ENCODE assay signal across 14 cellular contexts in the genomic region with DNA sequence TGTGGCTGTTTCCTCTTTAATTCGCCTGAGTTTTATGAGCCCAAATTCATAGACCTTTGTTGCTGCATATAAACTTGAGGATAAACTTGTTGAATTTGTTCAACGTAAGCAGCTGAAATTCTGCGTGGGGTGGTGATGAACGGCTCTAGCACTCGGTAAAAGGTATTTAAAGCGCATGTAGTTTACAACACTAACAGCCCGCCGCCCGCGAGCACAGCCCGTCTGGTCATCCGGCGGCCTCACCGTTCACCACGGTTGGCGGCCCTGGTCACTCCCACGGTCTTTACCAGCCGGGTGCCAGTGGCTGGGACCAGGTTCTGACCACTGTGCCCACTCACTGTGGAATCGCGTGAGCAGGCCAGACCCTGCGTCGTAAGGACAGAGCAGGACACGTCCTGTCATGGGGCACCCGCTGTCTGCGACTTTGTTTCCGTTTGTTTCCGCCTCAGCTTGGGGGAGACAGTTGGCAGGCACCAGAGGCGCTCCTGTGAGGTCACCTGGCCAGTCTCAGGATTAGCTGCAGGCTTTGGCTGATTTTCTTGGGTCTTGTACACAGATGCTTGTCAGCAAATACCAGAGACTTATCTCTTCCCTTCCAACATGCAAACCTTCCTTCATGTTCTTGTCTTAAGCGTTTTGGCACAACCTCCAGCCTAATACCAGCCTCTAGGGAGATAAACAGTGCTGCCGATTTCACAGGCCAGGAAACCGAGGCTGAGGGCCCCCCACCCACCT. TPM values are rescaled to one million over a fixed set of nuclear protein-coding genes. Genes with fewer than 3 reads are reported as not detected.
A peak's percentile ranks its signal among the peaks of the same experiment; 100 is the strongest.
DNase-seq lines count a peak whose midpoint lies in the region; ATAC-seq and TF ChIP-seq lines count a peak whose summit lies in the region.
"Had no signal": no experiment of that assay in that cellular context is flagged by ENCODE, and none has a peak within 500 bp of the region (broad histone marks: within the 10 kb centered on the region; RNA-seq: fewer than 3 reads in every experiment).

No MANE protein-coding gene starts in this region.

- no peaks in the 10 kb centered on the region for H3K9me3 Mint-ChIP-seq in activated CD8-positive, alpha-beta memory T cell treated with anti-CD3 and anti-CD28 coated beads, Interleukin-2, amount 10 ng/mL, durations not matched to agents 7 days and 5 days (ENCODE audit: low read depth)
- no peaks in the 10 kb centered on the region for H3K9me3 Mint-ChIP-seq in naive thymus-derived CD8-positive, alpha-beta T cell
- H3K9me3 Mint-ChIP-seq: activated T-cell treated with anti-CD3 and anti-CD28 coated beads, Interleukin-2, amount 50 U/mL, for 72 hours had no signal

- H3K4me3 Mint-ChIP-seq in activated CD8-positive, alpha-beta memory T cell treated with anti-CD3 and anti-CD28 coated beads, Interleukin-2, amount 10 ng/mL, durations not matched to agents 7 days and 5 days: no peak overlapping the region
- H3K4me3 Mint-ChIP-seq in naive thymus-derived CD8-positive, alpha-beta T cell: peak overlapping the region in 2 of 10 donors; percentile 46 to 55
- H3K4me3 Mint-ChIP-seq: activated T-cell treated with anti-CD3 and anti-CD28 coated beads, Interleukin-2, amount 50 U/mL, for 72 hours had no signal

- CTCF ChIA-PET in activated CD8-positive, alpha-beta memory T cell treated with anti-CD3 and anti-CD28 coated beads, Interleukin-2, amount 10 ng/mL, durations not matched to agents 7 days and 5 days (lab: Charles Lee): interaction anchor here (1.5 kb wide), 1 partner anchor 42 kb away, joined by 5 read pairs; no protein-coding TSS in a partner anchor

- no peak overlapping the region for H2AFZ ChIP-seq in fibroblast of lung (ENCODE audit: low read length)

- H3K27ac ChIP-seq in fibroblast of lung (ENCODE audit: insufficient read depth, low read length) (peak overlapping the region; percentile 79), transverse colon (peak overlapping the region; percentile 75 to 87 (median 79))

- H3K9ac ChIP-seq in fibroblast of lung (ENCODE audit: insufficient read depth, low read length): peak overlapping the region; percentile 23

- no peak for ATAC-seq in activated CD8-positive, alpha-beta memory T cell treated with anti-CD3 and anti-CD28 coated beads, Interleukin-2, amount 10 ng/mL, durations not matched to agents 7 days and 5 days
- no peak for ATAC-seq in naive thymus-derived CD8-positive, alpha-beta T cell
- ATAC-seq in HG03439 (IDR thresholded peaks at IDR 0.05; ENCODE audit: unreplicated experiment): no peak
- no peak for ATAC-seq in left lobe of liver

- no peak for TF ChIP-seq POLR2A in transverse colon (IDR thresholded peaks at IDR 0.05)

- H3K4me2 ChIP-seq in fibroblast of lung (ENCODE audit: extremely low read depth, insufficient read depth, low read length): peak overlapping the region; percentile 68

- H3K4me3 ChIP-seq in fibroblast of lung (replicated peaks in 1 of 4; ENCODE audit: control extremely low read depth in 1 of 4, insufficient read depth in 1 of 4, low read depth in 3 of 4, low read length in 4 of 4) (peak overlapping the region in 2 of 4 experiments; percentile 10), transverse colon (no peak overlapping the region)

- peak overlapping the region; percentile 72 for H3K27ac Mint-ChIP-seq in activated CD8-positive, alpha-beta memory T cell treated with anti-CD3 and anti-CD28 coated beads, Interleukin-2, amount 10 ng/mL, durations not matched to agents 7 days and 5 days
- H3K27ac Mint-ChIP-seq in naive thymus-derived CD8-positive, alpha-beta T cell: peak overlapping the region in 7 of 10 donors; percentile 17 to 63 (median 58)
- H3K27ac Mint-ChIP-seq: activated T-cell treated with anti-CD3 and anti-CD28 coated beads, Interleukin-2, amount 50 U/mL, for 72 hours had no signal

- WGBS in transverse colon (ENCODE audit: low coverage in 1 of 2), 2 donors: 25 to 81% methylated on average over 3 to 31 of the region's 31 CpGs

- H4K20me1 ChIP-seq in fibroblast of lung (ENCODE audit: control insufficient read depth, extremely low read depth, insufficient read depth, low read length): no peaks in the 10 kb centered on the region

- POLR2A ChIA-PET in naive thymus-derived CD8-positive, alpha-beta T cell (lab: Charles Lee): interaction anchor here (0.5 kb wide), 1 partner anchor 113 kb away, joined by 4 read pairs; no protein-coding TSS in a partner anchor

- H3K79me2 ChIP-seq in fibroblast of lung (ENCODE audit: control insufficient read depth, insufficient read depth, low read length): no peaks in the 10 kb centered on the region

- in situ Hi-C loops in transverse colon (cut with MboI; ENCODE audit: low pct_ligation_motif_present in 1 of 4, low pct_unique_long_range_greater_than_20kb in 1 of 4, low sequenced_read_pairs in 3 of 4): no loop called here

- no peak for TF ChIP-seq EP300 in transverse colon (IDR thresholded peaks at IDR 0.05; ENCODE audit: low read depth)

- H3K9me3 ChIP-seq in fibroblast of lung (ENCODE audit: control insufficient read depth, insufficient read depth, low read depth, low read length) (no peaks in the 10 kb centered on the region), transverse colon (no peaks in the 10 kb centered on the region)

- peaks cover 4% of the 10 kb centered on the region for H3K36me3 Mint-ChIP-seq in activated CD8-positive, alpha-beta memory T cell treated with anti-CD3 and anti-CD28 coated beads, Interleukin-2, amount 10 ng/mL, durations not matched to agents 7 days and 5 days
- H3K36me3 Mint-ChIP-seq in naive thymus-derived CD8-positive, alpha-beta T cell: peaks cover 0 to 10% (median 0%) of the 10 kb centered on the region in 3 donors

- DNase-seq in activated CD8-positive, alpha-beta memory T cell treated with anti-CD3 and anti-CD28 coated beads, Interleukin-2, amount 10 ng/mL, durations not matched to agents 7 days and 5 days: no peak
- DNase-seq in activated CD8-positive, alpha-beta memory T cell treated with anti-CD3 and anti-CD28 coated beads, Interleukin-2, amount 50 U/mL, for 4 hours: no peak
- DNase-seq in fibroblast of lung (ENCODE audit: low read depth in 2 of 2) (peak; percentile 50 to 51), transverse colon (peak; percentile 18), left lobe of liver (ENCODE audit: low spot score) (no peak), RPMI8226 (no peak)
- DNase-seq in naive thymus-derived CD8-positive, alpha-beta T cell: peak in 1 of 10 donors; percentile 62
- DNase-seq: 8988T; activated T-cell treated with anti-CD3 and anti-CD28 coated beads, Interleukin-2, amount 50 U/mL, for 72 hours; effector memory CD4-positive, alpha-beta T cell; GDM1; Karpas-422; NCI-H510A had no signal

- H3K36me3 ChIP-seq in fibroblast of lung (ENCODE audit: control insufficient read depth, insufficient read depth, low read length) (peaks cover 30% of the 10 kb centered on the region), transverse colon (peaks cover 0 to 8% (median 3%) of the 10 kb centered on the region in 4 donors)

- TF ChIP-seq CTCF in fibroblast of lung (conservative IDR thresholded peaks at IDR 0.05 in 1 of 2, IDR thresholded peaks at IDR 0.05 in 1 of 2; ENCODE audit: low read depth in 1 of 2, low read length in 2 of 2): no peak
- TF ChIP-seq CTCF in transverse colon (IDR thresholded peaks at IDR 0.05): no peak

- no peaks in the 10 kb centered on the region for H3K27me3 Mint-ChIP-seq in activated CD8-positive, alpha-beta memory T cell treated with anti-CD3 and anti-CD28 coated beads, Interleukin-2, amount 10 ng/mL, durations not matched to agents 7 days and 5 days
- H3K27me3 Mint-ChIP-seq in naive thymus-derived CD8-positive, alpha-beta T cell: no peaks in the 10 kb centered on the region

- intact Hi-C loops in transverse colon (cut with DNase I; ENCODE audit: low total_unique reads): no loop called here

- peaks cover 36% of the 10 kb centered on the region for H3K4me1 ChIP-seq in fibroblast of lung (ENCODE audit: control insufficient read depth, extremely low read depth, insufficient read depth, low read length)
- peaks cover 40 to 75% (median 56%) of the 10 kb centered on the region in 4 donors for H3K4me1 ChIP-seq in transverse colon

- H3K27me3 ChIP-seq in fibroblast of lung (ENCODE audit: control insufficient read depth, insufficient read depth, low read length) (no peaks in the 10 kb centered on the region), transverse colon (no peaks in the 10 kb centered on the region)

- H3K4me1 Mint-ChIP-seq in activated CD8-positive, alpha-beta memory T cell treated with anti-CD3 and anti-CD28 coated beads, Interleukin-2, amount 10 ng/mL, durations not matched to agents 7 days and 5 days: peaks cover 11% of the 10 kb centered on the region
- peaks cover 7 to 16% (median 9%) of the 10 kb centered on the region in 4 donors for H3K4me1 Mint-ChIP-seq in naive thymus-derived CD8-positive, alpha-beta T cell

RNA-seq across cellular contexts. Expression of a gene that starts 36.8 kb away (rescaled TPM):
- 10 to 100 TPM; 11.7 to 28.0 TPM for total RNA-seq in activated CD8-positive, alpha-beta memory T cell treated with anti-CD3 and anti-CD28 coated beads, Interleukin-2, amount 10 ng/mL, durations not matched to agents 7 days and 5 days
- total RNA-seq in fibroblast of lung (261 and 367 TPM in 2 replicates), transverse colon (100 to 1,000 TPM in 1 of 4 donors, 10 to 100 TPM in 3; 45.4 to 127 (median 53.1) TPM), left lobe of liver (54.3 TPM)
- polyA plus RNA-seq in fibroblast of lung: 179 and 189 TPM in 2 replicates
- 431 and 600 TPM in 2 replicates for polyA plus RNA-seq in fibroblast of lung (2012)
- polyA minus RNA-seq in fibroblast of lung (ENCODE audit: low replicate concordance): 88.2 and 101 TPM in 2 replicates
- total RNA-seq in naive thymus-derived CD8-positive, alpha-beta T cell: 10 to 100 TPM; 16.5 to 16.6 TPM
- 10 to 100 TPM in 1 of 3 donors, 1 to 10 TPM in 2; 8.5 to 45.9 (median 9.5) TPM for polyA plus RNA-seq in naive thymus-derived CD8-positive, alpha-beta T cell

RNA-seq across cellular contexts. Expression of a gene that starts 39.8 kb away (rescaled TPM):
- total RNA-seq in activated CD8-positive, alpha-beta memory T cell treated with anti-CD3 and anti-CD28 coated beads, Interleukin-2, amount 10 ng/mL, durations not matched to agents 7 days and 5 days: 100 to 1,000 TPM; 193 to 250 TPM
- total RNA-seq in fibroblast of lung: 224 and 249 TPM in 2 replicates
- 78.2 and 86.1 TPM in 2 replicates for polyA plus RNA-seq in fibroblast of lung
- polyA plus RNA-seq in fibroblast of lung (2012): 102 and 162 TPM in 2 replicates
- 151 and 174 TPM in 2 replicates for polyA minus RNA-seq in fibroblast of lung (ENCODE audit: low replicate concordance)
- 100 to 1,000 TPM; 189 to 193 TPM for total RNA-seq in naive thymus-derived CD8-positive, alpha-beta T cell
- polyA plus RNA-seq in naive thymus-derived CD8-positive, alpha-beta T cell: 100 to 1,000 TPM in 1 of 3 donors, 10 to 100 TPM in 2; 51.0 to 104 (median 93.7) TPM
- 100 to 1,000 TPM; 183 to 457 (median 243) TPM for total RNA-seq in transverse colon
- 97.0 TPM for total RNA-seq in left lobe of liver

Comparison
In these comparisons a context has a peak if more than half of its experiments do, and no peak if none do; other contexts are left out.
1. DNase-seq: peak in fibroblast of lung (2 of 2) and transverse colon (single experiment); none in activated CD8-positive, alpha-beta memory T cell treated with anti-CD3 and anti-CD28 coated beads, Interleukin-2, amount 10 ng/mL, durations not matched to agents 7 days and 5 days (single experiment), activated CD8-positive, alpha-beta memory T cell treated with anti-CD3 and anti-CD28 coated beads, Interleukin-2, amount 50 U/mL, for 4 hours (single experiment), left lobe of liver (single experiment) and RPMI8226 (single experiment).